Comparison of ENCODE assay signal across 11 cellular contexts in genomic region chr22:35684270-35684700, GRCh38. TPM values are rescaled to one million over a fixed set of nuclear protein-coding genes. Genes with fewer than 3 reads are reported as not detected.
DNase-seq lines count a peak whose midpoint lies in the region; ATAC-seq and TF ChIP-seq lines count a peak whose summit lies in the region.
"Had no signal": no experiment of that assay in that cellular context is flagged by ENCODE, and none has a peak within 500 bp of the region (broad histone marks: within the 10 kb centered on the region; RNA-seq: fewer than 3 reads in every experiment).

No MANE protein-coding gene starts in this region.

- H3K4me1 ChIP-seq in adipocyte (ENCODE audit: control insufficient read depth, insufficient read depth, low read length) = peaks cover 3% of the 10 kb centered on the region
- H3K4me1 ChIP-seq: uterus had no signal

- POLR2A ChIA-PET in AG04450 (lab: Yijun Ruan, JAX) = interaction anchor here (0.6 to 0.7 kb wide), 2 partner anchors 20 to 151 kb away, joined by 3 read pairs; no protein-coding TSS in a partner anchor

- DNase-seq in AG04450 (ENCODE audit: low read depth, low spot score) (no peak), HFF-Myc (ENCODE audit: extremely low read depth, low read depth) (no peak), adipocyte (ENCODE audit: low read depth) (peak; percentile 53), left ventricle myocardium superior (no peak), GM19240 (ENCODE audit: insufficient read length, low spot score) (no peak), retina (no peak), COLO829 (ENCODE audit: low spot score) (no peak)
- DNase-seq: T-helper 2 cell had no signal

- H3K4me3 ChIP-seq in AG04450 (ENCODE audit: low read depth, low read length) = no peak overlapping the region
- no peak overlapping the region for H3K4me3 ChIP-seq in HFF-Myc (replicated peaks; ENCODE audit: low read depth, low read length)
- H3K4me3 ChIP-seq in adipocyte (ENCODE audit: low read length) = no peak overlapping the region
- H3K4me3 ChIP-seq: uterus had no signal

- H3K36me3 ChIP-seq in adipocyte (ENCODE audit: control insufficient read depth, insufficient read depth, low read length, severe bottlenecking) = no peaks in the 10 kb centered on the region
- H3K36me3 ChIP-seq: uterus had no signal

- intact Hi-C loops in left ventricle myocardium superior (cut with micrococcal nuclease) = no loop called here

- CTCF ChIA-PET in AG04450 (lab: Charles Lee) = interaction anchor here (0.5 to 1.7 kb wide), 21 partner anchors 9 to 440 kb away, joined by 3 to 22 read pairs (median 3); partner anchors contain the start of gene APOL6

- H3K9ac ChIP-seq in adipocyte (ENCODE audit: low read length) = no peak overlapping the region

- H3K27me3 ChIP-seq in AG04450 (ENCODE audit: control insufficient read depth, insufficient read depth, low read length) (no peaks in the 10 kb centered on the region), adipocyte (replicated peaks; ENCODE audit: control insufficient read depth, insufficient read depth, low read length) (no peaks in the 10 kb centered on the region)
- H3K27me3 ChIP-seq: uterus had no signal

- H3K9me3 ChIP-seq in AG04450 (ENCODE audit: control insufficient read depth, insufficient read depth, low read length) = peaks cover 5% of the 10 kb centered on the region; the same call in 1 of the 2 replicates
- H3K9me3 ChIP-seq in adipocyte (ENCODE audit: control insufficient read depth, low read length) = no peaks in the 10 kb centered on the region
- H3K9me3 ChIP-seq: uterus had no signal

- ATAC-seq in left ventricle myocardium superior (peak; percentile 97), GM18498 (IDR thresholded peaks at IDR 0.05; ENCODE audit: unreplicated experiment) (no peak)

- peak; percentile 51 for TF ChIP-seq CTCF in AG04450 (IDR thresholded peaks at IDR 0.05; ENCODE audit: low read depth, low read length)
- peak; percentile 41 for TF ChIP-seq CTCF in HFF-Myc (IDR thresholded peaks at IDR 0.05; ENCODE audit: low read depth, low read length, missing control alignments)

- H3K27ac ChIP-seq in AG04450 (ENCODE audit: low read depth, low read length) = no peak overlapping the region
- H3K27ac ChIP-seq: uterus had no signal

RNA-seq across cellular contexts. Expression of gene APOL5, which starts 33.4 kb away (rescaled TPM):
- 0.07 and 0.14 TPM in 2 replicates for polyA plus RNA-seq in AG04450 (2011; rRNA removed)
- 0.60 TPM in 1 of 2 replicates, not detected in the other for polyA minus RNA-seq in AG04450 (2011; rRNA and poly(A)+ RNA removed)
- not detected for total RNA-seq in left ventricle myocardium superior
- total RNA-seq: kidney epithelial cell, uterus had no signal

RNA-seq across cellular contexts. Expression of gene APOL6, which starts 36.0 kb away (rescaled TPM):
- polyA plus RNA-seq in AG04450 (2011; rRNA removed) = 12.1 and 15.0 TPM in 2 replicates
- 26.0 and 34.0 TPM in 2 replicates for polyA minus RNA-seq in AG04450 (2011; rRNA and poly(A)+ RNA removed)
- total RNA-seq in left ventricle myocardium superior = 5.2 TPM
